13 cellular contexts compared by ENCODE assay signal in the genomic region with DNA sequence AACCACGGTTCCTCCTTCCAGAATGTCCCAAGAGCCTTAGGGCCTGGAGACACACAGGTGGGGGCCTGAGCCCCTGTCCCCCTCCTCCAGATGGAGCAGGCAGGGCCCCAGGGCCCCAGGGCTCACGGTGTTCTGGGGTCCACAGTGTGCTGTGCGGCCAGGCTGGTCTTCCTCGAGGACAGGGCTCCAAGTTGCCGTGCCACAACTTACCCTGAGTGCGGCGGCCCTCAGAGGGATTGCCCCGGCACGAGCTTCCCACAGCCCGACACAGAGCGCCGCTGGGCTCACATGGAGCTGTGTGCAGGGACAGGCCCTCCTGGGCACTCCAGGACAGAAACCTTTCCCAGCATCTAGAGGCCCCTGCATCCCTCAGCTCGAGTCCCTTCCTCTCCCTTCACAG.
DNase-seq lines count a peak whose midpoint lies in the region; ATAC-seq and TF ChIP-seq lines count a peak whose summit lies in the region.
"Had no signal": no experiment of that assay in that cellular context is flagged by ENCODE, and none has a peak within 500 bp of the region (broad histone marks: within the 10 kb centered on the region; RNA-seq: fewer than 3 reads in every experiment).

No MANE protein-coding gene starts in this region.

- no peak overlapping the region for H3K18ac ChIP-seq in mesenchymal stem cell (ENCODE audit: low read depth in 1 of 2, low read length in 2 of 2)

- TF ChIP-seq CTCF in right atrium auricular region (IDR thresholded peaks at IDR 0.05) (no peak), WTC11 (IDR thresholded peaks at IDR 0.05) (no peak)

- H3K9me3 ChIP-seq in right atrium auricular region: no peaks in the 10 kb centered on the region
- H3K9me3 ChIP-seq in right cardiac atrium (ENCODE audit: control insufficient read depth, low read length): no peaks in the 10 kb centered on the region
- no peaks in the 10 kb centered on the region for H3K9me3 ChIP-seq in mesenchymal stem cell (ENCODE audit: control insufficient read depth, low read length)
- H3K9me3 ChIP-seq: vagina had no signal

- H2AFZ ChIP-seq in mesenchymal stem cell (ENCODE audit: low read depth, low read length): no peak overlapping the region

- H3K9me3 Mint-ChIP-seq in WTC11: no peaks in the 10 kb centered on the region
- H3K9me3 Mint-ChIP-seq: activated CD4-positive, alpha-beta T cell treated with anti-CD3 and anti-CD28 coated beads, Interleukin-2, amount 10 ng/mL, durations not matched to agents 24 days and 14 days; nephron progenitor cell had no signal

- no peak overlapping the region for H2AK5ac ChIP-seq in mesenchymal stem cell (ENCODE audit: low read length, severe bottlenecking)

- intact Hi-C loops in right cardiac atrium (cut with DNase I): loop anchor here in 1 of 4 donors (10.0 kb wide), 1 partner anchor 75 kb away; no protein-coding TSS in a partner anchor

- CTCF ChIA-PET in WTC11 (lab: Charles Lee): interaction anchor here (0.9 to 2.6 kb wide), 2 partner anchors 8 to 81 kb away, joined by 4 to 11 read pairs; no protein-coding TSS in a partner anchor

- ATAC-seq in right cardiac atrium (no peak), WTC11 (no peak)

- H3K9ac ChIP-seq in mesenchymal stem cell (ENCODE audit: low read length): no peak overlapping the region

- H3K4ac ChIP-seq in mesenchymal stem cell (ENCODE audit: low read depth in 1 of 2, low read length in 2 of 2): peak overlapping the region; percentile 11 to 54

- no peak for DNase-seq in right atrium auricular region (ENCODE audit: low spot score)
- DNase-seq in right cardiac atrium: no peak
- no peak for DNase-seq in WTC11 (ENCODE audit: low spot score)
- DNase-seq in mesenchymal stem cell: no peak
- DNase-seq in midbrain (lab: John Stamatoyannopoulos, UW): no peak
- DNase-seq in cortex of kidney (lab: John Stamatoyannopoulos, UW): no peak
- DNase-seq in nucleus accumbens (lab: John Stamatoyannopoulos, UW): no peak
- no peak for DNase-seq in NCI-H1417 treated with DMSO at 0.1 percent for 48 hours (lab: John Stamatoyannopoulos, UW)
- DNase-seq: activated CD4-positive, alpha-beta T cell treated with anti-CD3 and anti-CD28 coated beads, Interleukin-2, amount 10 ng/mL, durations not matched to agents 24 days and 14 days; islet precursor cell; nephron progenitor cell; NK-92 treated with Interleukin-12 subunit alpha and Interleukin-12 subunit beta, amount 100 ng/mL, for 24 hours had no signal

- no peak overlapping the region for H4K8ac ChIP-seq in mesenchymal stem cell (ENCODE audit: low read length)

- no peaks in the 10 kb centered on the region for H3K27me3 Mint-ChIP-seq in WTC11 (ENCODE audit: low read depth)
- H3K27me3 Mint-ChIP-seq: activated CD4-positive, alpha-beta T cell treated with anti-CD3 and anti-CD28 coated beads, Interleukin-2, amount 10 ng/mL, durations not matched to agents 24 days and 14 days had no signal

- H3K4me3 Mint-ChIP-seq in WTC11: no peak overlapping the region
- H3K4me3 Mint-ChIP-seq: activated CD4-positive, alpha-beta T cell treated with anti-CD3 and anti-CD28 coated beads, Interleukin-2, amount 10 ng/mL, durations not matched to agents 24 days and 14 days had no signal

- peak overlapping the region; percentile 95 for H3K27ac Mint-ChIP-seq in WTC11
- H3K27ac Mint-ChIP-seq: nephron progenitor cell had no signal

- peaks cover 13% of the 10 kb centered on the region for H3K79me1 ChIP-seq in mesenchymal stem cell (replicated peaks; ENCODE audit: low read length, poor library complexity, severe bottlenecking)

- no peak overlapping the region for H2BK120ac ChIP-seq in mesenchymal stem cell (ENCODE audit: low read depth, low read length)

- H4K91ac ChIP-seq in mesenchymal stem cell (ENCODE audit: low read length): no peak overlapping the region

- H3K36me3 ChIP-seq in right atrium auricular region: peaks cover 12% of the 10 kb centered on the region
- H3K36me3 ChIP-seq in mesenchymal stem cell (ENCODE audit: control insufficient read depth in 1 of 2, insufficient read depth in 2 of 2, low read depth in 1 of 2, low read length in 2 of 2): peaks cover 27 to 75% of the 10 kb centered on the region in 2 experiments

- peaks cover 3% of the 10 kb centered on the region; the same call in 1 of the 2 replicates for H3K36me3 Mint-ChIP-seq in WTC11

- 82% methylated on average over 13 of the region's 13 CpGs for WGBS in right cardiac atrium
- 91% methylated on average over 13 of the region's 13 CpGs for WGBS in mesenchymal stem cell

- H3K27ac ChIP-seq in right atrium auricular region: peak overlapping the region; percentile 70 to 71
- H3K27ac ChIP-seq in right cardiac atrium (ENCODE audit: low read length): no peak overlapping the region
- H3K27ac ChIP-seq in mesenchymal stem cell (ENCODE audit: low read length, poor library complexity, severe bottlenecking): no peak overlapping the region

- peaks cover 38% of the 10 kb centered on the region for H3K4me1 Mint-ChIP-seq in WTC11
- H3K4me1 Mint-ChIP-seq: activated CD4-positive, alpha-beta T cell treated with anti-CD3 and anti-CD28 coated beads, Interleukin-2, amount 10 ng/mL, durations not matched to agents 24 days and 14 days had no signal

- H2BK5ac ChIP-seq in mesenchymal stem cell (ENCODE audit: low read depth, low read length, poor library complexity, severe bottlenecking): no peak overlapping the region

- H3K23ac ChIP-seq in mesenchymal stem cell (ENCODE audit: low read length in 2 of 2): no peak overlapping the region

- peak overlapping the region in 1 of 2 experiments; percentile 13 for H2BK12ac ChIP-seq in mesenchymal stem cell (ENCODE audit: low read length in 2 of 2)

- no peak overlapping the region for H3K4me3 ChIP-seq in right atrium auricular region
- no peak overlapping the region for H3K4me3 ChIP-seq in right cardiac atrium (ENCODE audit: low read length)
- no peak overlapping the region for H3K4me3 ChIP-seq in mesenchymal stem cell (ENCODE audit: insufficient read depth in 1 of 2, low read depth in 1 of 2, low read length in 2 of 2)
- H3K4me3 ChIP-seq: vagina had no signal

- H3K27me3 ChIP-seq in right atrium auricular region (no peaks in the 10 kb centered on the region), right cardiac atrium (ENCODE audit: control insufficient read depth, insufficient read depth) (no peaks in the 10 kb centered on the region), mesenchymal stem cell (ENCODE audit: control insufficient read depth in 1 of 2, insufficient read depth in 1 of 2, low read length in 2 of 2) (no peaks in the 10 kb centered on the region)
- H3K27me3 ChIP-seq: vagina had no signal

- H3K4me1 ChIP-seq in right atrium auricular region (peaks cover 5 to 45% of the 10 kb centered on the region in 2 donors), right cardiac atrium (ENCODE audit: control insufficient read depth, insufficient read depth, low read length) (peaks cover 18% of the 10 kb centered on the region), mesenchymal stem cell (ENCODE audit: control insufficient read depth, insufficient read depth, low read depth, low read length) (peaks cover 46% of the 10 kb centered on the region)

- H3K14ac ChIP-seq in mesenchymal stem cell (ENCODE audit: low read length in 2 of 2): no peak overlapping the region

- POLR2A ChIA-PET in WTC11 (lab: Charles Lee): no interaction called here

- no peak overlapping the region for H3K4me2 ChIP-seq in mesenchymal stem cell (ENCODE audit: low read length, poor library complexity, severe bottlenecking)

- H2BK15ac ChIP-seq in mesenchymal stem cell (ENCODE audit: low read depth, poor library complexity, severe bottlenecking): peak overlapping the region; percentile 54

TF ChIP-seq in WTC11, 78 proteins besides CTCF, POLR2A, EP300 and RAD21:
- TF ChIP-seq, protein P1, sequence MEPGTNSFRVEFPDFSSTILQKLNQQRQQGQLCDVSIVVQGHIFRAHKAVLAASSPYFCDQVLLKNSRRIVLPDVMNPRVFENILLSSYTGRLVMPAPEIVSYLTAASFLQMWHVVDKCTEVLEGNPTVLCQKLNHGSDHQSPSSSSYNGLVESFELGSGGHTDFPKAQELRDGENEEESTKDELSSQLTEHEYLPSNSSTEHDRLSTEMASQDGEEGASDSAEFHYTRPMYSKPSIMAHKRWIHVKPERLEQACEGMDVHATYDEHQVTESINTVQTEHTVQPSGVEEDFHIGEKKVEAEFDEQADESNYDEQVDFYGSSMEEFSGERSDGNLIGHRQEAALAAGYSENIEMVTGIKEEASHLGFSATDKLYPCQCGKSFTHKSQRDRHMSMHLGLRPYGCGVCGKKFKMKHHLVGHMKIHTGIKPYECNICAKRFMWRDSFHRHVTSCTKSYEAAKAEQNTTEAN (CRISPR knock-in tag; IDR thresholded peaks at IDR 0.05): no peak
- TF ChIP-seq ZNF232 (CRISPR knock-in tag; IDR thresholded peaks at IDR 0.05) (no peak), NFYB (CRISPR knock-in tag; conservative IDR thresholded peaks at IDR 0.05; ENCODE audit: low read depth) (no peak), NFE2L1 (CRISPR knock-in tag; IDR thresholded peaks at IDR 0.05) (no peak), ZNF396 (CRISPR knock-in tag; IDR thresholded peaks at IDR 0.05; ENCODE audit: borderline replicate concordance) (no peak), USF1 (CRISPR knock-in tag; IDR thresholded peaks at IDR 0.05) (no peak), GTF2I (CRISPR knock-in tag; conservative IDR thresholded peaks at IDR 0.05) (no peak), FOXJ3 (CRISPR knock-in tag; IDR thresholded peaks at IDR 0.05; ENCODE audit: borderline replicate concordance) (no peak)

Comparison
In these comparisons a context has a peak if more than half of its experiments do, and no peak if none do; other contexts are left out.
1. H3K27ac ChIP-seq: peak in right atrium auricular region (2 of 2); none in right cardiac atrium (single experiment) and mesenchymal stem cell (single experiment).